8 cellular contexts compared by ENCODE assay signal in the genomic region with DNA sequence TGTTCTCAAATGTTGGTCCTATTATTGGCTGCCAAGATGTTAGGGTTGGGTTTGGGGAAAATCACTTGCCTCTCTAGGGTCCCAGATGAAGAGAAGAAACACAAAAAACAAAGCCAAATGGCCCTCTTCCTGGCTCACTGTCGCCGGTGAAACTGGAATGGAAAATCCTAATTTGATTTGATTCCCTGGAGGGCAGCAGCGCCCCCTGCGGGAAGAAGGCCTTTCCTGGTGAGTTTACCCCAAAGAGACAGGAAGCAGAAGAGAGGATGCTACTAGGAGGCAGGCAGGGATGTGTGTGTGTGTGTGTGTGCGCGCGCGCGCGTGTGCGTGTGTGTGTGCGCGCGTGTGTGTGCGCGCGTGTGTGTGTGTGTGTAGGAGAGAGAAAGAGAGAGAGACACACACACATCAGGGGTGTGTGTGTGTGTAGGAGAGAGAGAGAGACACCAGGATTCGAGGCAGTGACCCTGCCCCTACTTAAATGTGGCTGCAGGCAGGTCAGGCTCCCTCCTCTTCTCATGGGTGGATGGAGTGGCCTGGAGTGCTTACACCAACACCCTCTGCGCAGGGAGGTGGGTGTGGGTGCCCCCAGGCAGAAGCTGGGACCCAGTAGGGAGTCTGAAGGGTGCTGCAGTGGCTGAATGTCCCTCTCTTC. TPM values are rescaled to one million over a fixed set of nuclear protein-coding genes. Genes with fewer than 3 reads are reported as not detected.
DNase-seq lines count a peak whose midpoint lies in the region; ATAC-seq and TF ChIP-seq lines count a peak whose summit lies in the region.

No MANE protein-coding gene starts in this region.

- H3K4me1 ChIP-seq in sigmoid colon = peaks cover 0 to 41% (median 26%) of the 10 kb centered on the region in 4 donors

- intact Hi-C loops in left ventricle myocardium superior (cut with micrococcal nuclease) = loop anchor here (5.0 kb wide), 1 partner anchor 190 kb away; no protein-coding TSS in a partner anchor
- intact Hi-C loops in sigmoid colon (cut with DNase I) = loop anchor here (1.0 to 5.0 kb wide), 2 partner anchors 95 to 187 kb away; no protein-coding TSS in a partner anchor

- no peaks in the 10 kb centered on the region for H3K9me3 ChIP-seq in sigmoid colon

- no peak overlapping the region for H3K4me3 ChIP-seq in sigmoid colon

- H3K36me3 ChIP-seq in sigmoid colon = no peaks in the 10 kb centered on the region

- no peak for TF ChIP-seq POLR2A in sigmoid colon (IDR thresholded peaks at IDR 0.05)

- 7 to 8% methylated on average over 19 of the region's 19 CpGs for WGBS in sigmoid colon, 2 donors

- peak; percentile 47 for DNase-seq in GM04504 (ENCODE audit: low read depth)
- DNase-seq in NCI-H1694 treated with DMSO at 0.1 percent for 48 hours (lab: John Stamatoyannopoulos, UW) = peak; percentile 92
- peak; percentile 66 to 84 (median 74) for DNase-seq in T-helper 2 cell
- peak; percentile 59 for DNase-seq in amniotic epithelial cell (ENCODE audit: low read depth)
- DNase-seq in left ventricle myocardium superior = peak; percentile 92
- peak; percentile 90 for DNase-seq in sigmoid colon
- no peak for DNase-seq in GM19238 (ENCODE audit: insufficient read length, low spot score)

- ATAC-seq in left ventricle myocardium superior (peak; percentile 36), GM21717 (IDR thresholded peaks at IDR 0.05; ENCODE audit: unreplicated experiment) (no peak)

- H3K27me3 ChIP-seq in sigmoid colon = no peaks in the 10 kb centered on the region

- H3K27ac ChIP-seq in sigmoid colon = peak overlapping the region in 2 of 4 donors; percentile 40

- no peak for TF ChIP-seq EP300 in sigmoid colon (IDR thresholded peaks at IDR 0.05)

- peak; percentile 71 to 84 (median 84) for TF ChIP-seq CTCF in sigmoid colon (IDR thresholded peaks at IDR 0.05)

RNA-seq across cellular contexts. Expression of gene SELENON, which starts 3.1 kb away (rescaled TPM):
- total RNA-seq in left ventricle myocardium superior (46.3 TPM), sigmoid colon (10 to 100 TPM; 15.5 to 37.4 (median 19.7) TPM)
- polyA plus RNA-seq in sigmoid colon = 10 to 100 TPM in 1 of 3 donors, 1 to 10 TPM in 2; 4.6 to 28.9 (median 6.6) TPM

RNA-seq across cellular contexts. Expression of gene MTFR1L, which starts 22.8 kb away (rescaled TPM):
- total RNA-seq in left ventricle myocardium superior (227 TPM), sigmoid colon (100 to 1,000 TPM; 106 to 150 (median 121) TPM)
- 10 to 100 TPM; 26.1 to 38.4 (median 36.1) TPM for polyA plus RNA-seq in sigmoid colon
